ENCODE assay signal across 8 cellular contexts in the genomic region with DNA sequence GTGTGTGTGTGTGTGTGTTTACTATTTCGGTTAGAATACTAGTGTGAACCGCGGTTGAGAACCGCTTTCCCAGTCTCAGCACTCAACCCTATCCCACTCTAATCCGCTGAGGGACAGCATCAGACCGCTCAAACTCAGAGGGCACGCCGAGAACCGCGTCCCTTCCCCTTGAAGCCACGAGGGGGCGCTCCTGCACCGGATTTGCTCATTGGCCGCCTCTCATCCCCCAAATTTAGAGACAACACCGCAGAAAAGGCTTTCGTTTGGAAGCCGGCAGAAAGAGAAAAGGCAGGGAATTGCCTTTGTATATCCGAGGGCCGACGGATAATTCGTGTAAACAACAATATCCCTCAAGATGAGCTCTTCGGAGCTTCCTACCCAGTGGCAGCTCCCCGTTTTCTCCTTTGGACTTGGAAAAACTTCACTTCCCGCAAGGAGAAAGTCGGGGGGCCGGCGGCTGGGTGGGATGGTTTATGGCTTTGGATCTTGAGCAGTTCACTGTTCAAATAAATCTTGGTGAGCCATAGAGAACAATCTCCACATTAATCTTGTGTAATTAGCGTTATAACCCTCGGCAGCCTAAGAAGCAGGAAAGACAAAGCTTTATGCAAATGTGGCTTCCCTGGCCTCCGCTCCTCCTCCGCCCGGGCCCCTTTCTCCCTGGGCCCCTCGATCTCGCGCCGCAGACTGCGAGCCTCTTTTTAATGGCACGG.
DNase-seq lines count a peak whose midpoint lies in the region; ATAC-seq lines count a peak whose summit lies in the region.

No MANE protein-coding gene starts in this region.

- peaks cover 0 to 24% (median 8%) of the 10 kb centered on the region in 11 experiments; a peak in 15 of 22 replicates for H3K9me3 ChIP-seq in BLaER1 treated with 17β-estradiol and CSF1 and Interleukin-3, amounts not matched to agents 10 nM and 100 nM (replicated peaks in 1 of 11)

- H3K9ac ChIP-seq in BLaER1 treated with 17β-estradiol and CSF1 and Interleukin-3, amounts not matched to agents 10 nM and 100 nM: peak overlapping the region; percentile 9 to 70 (median 62); a peak in 18 of 22 replicates

- peak; percentile 90 for ATAC-seq in HG03439 (IDR thresholded peaks at IDR 0.05; ENCODE audit: unreplicated experiment)

- H3K4me1 ChIP-seq in BLaER1 treated with 17β-estradiol and CSF1 and Interleukin-3, amounts not matched to agents 10 nM and 100 nM: peaks cover 0 to 12% (median 5%) of the 10 kb centered on the region in 10 experiments; a peak in 9 of 20 replicates

- H3K36me3 ChIP-seq in BLaER1 treated with 17β-estradiol and CSF1 and Interleukin-3, amounts not matched to agents 10 nM and 100 nM: no peaks in the 10 kb centered on the region

- H3K27ac ChIP-seq in BLaER1 treated with 17β-estradiol and CSF1 and Interleukin-3, amounts not matched to agents 10 nM and 100 nM: no peak overlapping the region

- H4K20me1 ChIP-seq in BLaER1 treated with 17β-estradiol and CSF1 and Interleukin-3, amounts not matched to agents 10 nM and 100 nM: peaks cover 0 to 28% (median 7%) of the 10 kb centered on the region in 11 experiments; a peak in 6 of 22 replicates

- peak overlapping the region; percentile 59 to 78 (median 69) for H3K4me3 ChIP-seq in BLaER1 treated with 17β-estradiol and CSF1 and Interleukin-3, amounts not matched to agents 10 nM and 100 nM

- H3K4me2 ChIP-seq in BLaER1 treated with 17β-estradiol and CSF1 and Interleukin-3, amounts not matched to agents 10 nM and 100 nM: peak overlapping the region; percentile 80 to 100 (median 95)

- peak; percentile 47 for DNase-seq in GM19240 (ENCODE audit: insufficient read length, low spot score)
- DNase-seq in NCI-H460 (ENCODE audit: extremely low read depth, low read depth): peak; percentile 66
- peak; percentile 35 to 47 for DNase-seq in activated CD4-positive, alpha-beta T cell treated with anti-CD3 and anti-CD28 coated beads, Interleukin-2, amount 50 U/mL, for 4 hours
- DNase-seq in ecto neural progenitor cell (ENCODE audit: low spot score): peak; percentile 93
- peak; percentile 87 for DNase-seq in medulla oblongata (ENCODE audit: extremely low spot score)
- peak; percentile 35 for DNase-seq in stimulated activated CD8-positive, alpha-beta memory T cell treated with anti-CD3 and anti-CD28 coated beads, Interleukin-12 subunit alpha, Interleukin-12 subunit beta, amount 100 ng/mL, for 1 hour (ENCODE audit: low read depth)

- peaks cover 51 to 52% (median 52%) of the 10 kb centered on the region in 11 experiments for H3K27me3 ChIP-seq in BLaER1 treated with 17β-estradiol and CSF1 and Interleukin-3, amounts not matched to agents 10 nM and 100 nM

Comparison
In these comparisons a context has a peak if more than half of its experiments do, and no peak if none do; other contexts are left out.
1. DNase-seq: peak in every context shown above with its lines; median percentile 93 in ecto neural progenitor cell; 87 in medulla oblongata; 66 in NCI-H460; 47 in GM19240; 41 in activated CD4-positive, alpha-beta T cell treated with anti-CD3 and anti-CD28 coated beads, Interleukin-2, amount 50 U/mL, for 4 hours; 35 in stimulated activated CD8-positive, alpha-beta memory T cell treated with anti-CD3 and anti-CD28 coated beads, Interleukin-12 subunit alpha, Interleukin-12 subunit beta, amount 100 ng/mL, for 1 hour.